Comparison of ENCODE assay signal across 15 cellular contexts in genomic region chr14:95359974-95360826, GRCh38. TPM values are rescaled to one million over a fixed set of nuclear protein-coding genes. Genes with fewer than 3 reads are reported as not detected.
DNase-seq lines count a peak whose midpoint lies in the region; ATAC-seq, FAIRE-seq and TF ChIP-seq lines count a peak whose summit lies in the region.
"Had no signal": no experiment of that assay in that cellular context is flagged by ENCODE, and none has a peak within 500 bp of the region (broad histone marks: within the 10 kb centered on the region; RNA-seq: fewer than 3 reads in every experiment).

No MANE protein-coding gene starts in this region.

- in situ Hi-C loops in GM12878 (cut with MboI), result no loop called here

- H2AFZ ChIP-seq in GM12878 (ENCODE audit: control insufficient read depth, low read depth, low read length), result peak overlapping the region; percentile 12; the same call in 1 of the 2 replicates
- H2AFZ ChIP-seq in hepatocyte, result no peak overlapping the region
- peak overlapping the region; percentile 24 for H2AFZ ChIP-seq in neuron (ENCODE audit: low read depth, low read length)

- H3K4me3 ChIP-seq in GM12878 (no peak overlapping the region), hepatocyte (no peak overlapping the region), neuron (ENCODE audit: low read length) (no peak overlapping the region)
- H3K4me3 ChIP-seq: upper lobe of left lung had no signal

- FAIRE-seq in GM12878 (lab: Jason Lieb, UNC), result no peak

- no peaks in the 10 kb centered on the region for H3K9me3 Mint-ChIP-seq in activated naive CD4-positive, alpha-beta T cell treated with anti-CD3 and anti-CD28 coated beads, Interleukin-2, amount 10 ng/mL, durations not matched to agents 7 days and 5 days
- H3K9me3 Mint-ChIP-seq in activated CD8-positive, alpha-beta memory T cell treated with anti-CD3 and anti-CD28 coated beads, Interleukin-2, amount 10 ng/mL, durations not matched to agents 7 days and 5 days (ENCODE audit: low read depth), result peaks cover 3% of the 10 kb centered on the region
- H3K9me3 Mint-ChIP-seq: T-cell had no signal

- no peak overlapping the region; the same call in 1 of the 2 replicates for H3K4me2 ChIP-seq in GM12878 (ENCODE audit: control insufficient read depth, insufficient read depth)
- peak overlapping the region; percentile 64 for H3K4me2 ChIP-seq in hepatocyte

- H3K79me2 ChIP-seq in GM12878 (ENCODE audit: control insufficient read depth, insufficient read depth, low read length) (no peaks in the 10 kb centered on the region), hepatocyte (no peaks in the 10 kb centered on the region)

- CTCF ChIA-PET in GM12878 (lab: Yijun Ruan, JAX), result interaction anchor here (0.5 to 2.5 kb wide), 14 partner anchors 20 to 1055 kb away, joined by 3 to 13 read pairs (median 4); no protein-coding TSS in a partner anchor
- CTCF ChIA-PET in activated naive CD4-positive, alpha-beta T cell treated with anti-CD3 and anti-CD28 coated beads, Interleukin-2, amount 10 ng/mL, durations not matched to agents 7 days and 5 days (lab: Charles Lee), result interaction anchor here (1.7 kb wide), 1 partner anchor 11 kb away, joined by 5 read pairs; no protein-coding TSS in a partner anchor
- CTCF ChIA-PET in activated CD8-positive, alpha-beta memory T cell treated with anti-CD3 and anti-CD28 coated beads, Interleukin-2, amount 10 ng/mL, durations not matched to agents 7 days and 5 days (lab: Charles Lee), result interaction anchor here (1.7 kb wide), 1 partner anchor 10 kb away, joined by 5 read pairs; no protein-coding TSS in a partner anchor

- no TSS peak for BruUV-seq in GM12878 (replicated peaks; lab: Mats Ljungman, UMichigan)

- SMC1A ChIA-PET in GM12878 (lab: Charles Lee; ENCODE audit: uncharacterized antibody, unreplicated experiment), result interaction anchor here (0.6 to 1.6 kb wide), 4 partner anchors 14 to 148 kb away, joined by 3 to 4 read pairs (median 4); no protein-coding TSS in a partner anchor

- no peak for TF ChIP-seq EP300 in GM12878 (IDR thresholded peaks at IDR 0.05; ENCODE audit: borderline replicate concordance in 1 of 2, control insufficient read depth in 1 of 2, low read depth in 2 of 2, low read length in 2 of 2)

- TF ChIP-seq CTCF in GM12878 (IDR thresholded peaks at IDR 0.05 in 2 of 3, conservative IDR thresholded peaks at IDR 0.05 in 1 of 3; ENCODE audit: control insufficient read depth in 2 of 3, extremely low read depth in 1 of 3, insufficient read depth in 1 of 3, low read depth in 3 of 3, low read length in 3 of 3), result peak in 1 of 3 experiments; percentile 20; a peak in 1 of 6 replicates
- TF ChIP-seq CTCF in hepatocyte (IDR thresholded peaks at IDR 0.05; ENCODE audit: poor library complexity), result no peak

- no peak for TF ChIP-seq POLR2A in GM12878 (IDR thresholded peaks at IDR 0.05; ENCODE audit: low read depth, low read length)

- 47% methylated on average over 45 of the region's 47 CpGs for WGBS in GM12878 (ENCODE audit: insufficient coverage, insufficient replicate concordance, low lambda C conversion rate, missing lambda C conversion rate)
- WGBS in hepatocyte (ENCODE audit: low lambda C conversion rate, missing lambda C conversion rate), result 34% methylated on average over 41 of the region's 47 CpGs

- H3K9ac ChIP-seq in GM12878 (ENCODE audit: control insufficient read depth, insufficient read depth, low read length), result no peak overlapping the region

- H3K4me1 Mint-ChIP-seq in activated naive CD4-positive, alpha-beta T cell treated with anti-CD3 and anti-CD28 coated beads, Interleukin-2, amount 10 ng/mL, durations not matched to agents 7 days and 5 days, result no peaks in the 10 kb centered on the region
- no peaks in the 10 kb centered on the region for H3K4me1 Mint-ChIP-seq in activated CD8-positive, alpha-beta memory T cell treated with anti-CD3 and anti-CD28 coated beads, Interleukin-2, amount 10 ng/mL, durations not matched to agents 7 days and 5 days
- H3K4me1 Mint-ChIP-seq: T-cell had no signal

- no peaks in the 10 kb centered on the region for H3K9me3 ChIP-seq in GM12878 (replicated peaks; ENCODE audit: control insufficient read depth, insufficient read depth, low read length)
- H3K9me3 ChIP-seq in hepatocyte (ENCODE audit: low read depth), result no peaks in the 10 kb centered on the region
- H3K9me3 ChIP-seq in neuron (ENCODE audit: low read length), result no peaks in the 10 kb centered on the region
- H3K9me3 ChIP-seq: upper lobe of left lung had no signal

- H3K27me3 ChIP-seq in GM12878 (replicated peaks in 1 of 2; ENCODE audit: control insufficient read depth in 2 of 2, insufficient read depth in 2 of 2, low read length in 1 of 2) (peaks cover 0 to 5% of the 10 kb centered on the region in 2 experiments; a peak in 3 of 4 replicates), hepatocyte (peaks cover 27% of the 10 kb centered on the region), neuron (ENCODE audit: insufficient read depth, low read length) (no peaks in the 10 kb centered on the region)

- POLR2A ChIA-PET in GM12878 (lab: Charles Lee), result no interaction called here

- H4K20me1 ChIP-seq in GM12878 (ENCODE audit: control insufficient read depth, insufficient read depth) (no peaks in the 10 kb centered on the region), hepatocyte (ENCODE audit: insufficient read depth, poor library complexity, severe bottlenecking) (no peaks in the 10 kb centered on the region)

- H3K27ac Mint-ChIP-seq in activated naive CD4-positive, alpha-beta T cell treated with anti-CD3 and anti-CD28 coated beads, Interleukin-2, amount 10 ng/mL, durations not matched to agents 7 days and 5 days, result no peak overlapping the region
- H3K27ac Mint-ChIP-seq in activated CD8-positive, alpha-beta memory T cell treated with anti-CD3 and anti-CD28 coated beads, Interleukin-2, amount 10 ng/mL, durations not matched to agents 7 days and 5 days, result no peak overlapping the region
- H3K27ac Mint-ChIP-seq: activated CD8-positive, alpha-beta T cell treated with anti-CD3 and anti-CD28 coated beads, Interleukin-2, amount 10 ng/mL, durations not matched to agents 7 days and 5 days; T-cell had no signal

- ATAC-seq in GM12878 (peak; percentile 80), HG03280 (IDR thresholded peaks at IDR 0.05; ENCODE audit: unreplicated experiment) (no peak)
- no peak for ATAC-seq in activated CD8-positive, alpha-beta memory T cell treated with anti-CD3 and anti-CD28 coated beads, Interleukin-2, amount 10 ng/mL, durations not matched to agents 7 days and 5 days
- ATAC-seq: activated CD8-positive, alpha-beta T cell treated with anti-CD3 and anti-CD28 coated beads, Interleukin-2, amount 10 ng/mL, durations not matched to agents 7 days and 5 days; T-cell had no signal

- H3K4me1 ChIP-seq in GM12878 (ENCODE audit: control insufficient read depth, insufficient read depth, low read length), result peaks cover 7% of the 10 kb centered on the region
- H3K4me1 ChIP-seq in hepatocyte (ENCODE audit: insufficient read depth), result peaks cover 8% of the 10 kb centered on the region
- peaks cover 10% of the 10 kb centered on the region for H3K4me1 ChIP-seq in neuron (ENCODE audit: insufficient read depth, low read length)

- DNase-seq in C1 segment of cervical spinal cord (lab: John Stamatoyannopoulos, UW) (peak in 12 of 14 donors; percentile 14 to 76 (median 64)), GM12878 (ENCODE audit: low read depth, low spot score) (no peak), hepatocyte (ENCODE audit: low spot score) (peak; percentile 46), cerebellar nuclear complex (lab: John Stamatoyannopoulos, UW) (no peak)
- no peak for DNase-seq in activated naive CD4-positive, alpha-beta T cell treated with anti-CD3 and anti-CD28 coated beads, Interleukin-2, amount 10 ng/mL, durations not matched to agents 7 days and 5 days
- DNase-seq in activated CD8-positive, alpha-beta memory T cell treated with anti-CD3 and anti-CD28 coated beads, Interleukin-2, amount 10 ng/mL, durations not matched to agents 7 days and 5 days, result no peak
- DNase-seq: activated CD8-positive, alpha-beta T cell treated with anti-CD3 and anti-CD28 coated beads, Interleukin-2, amount 10 ng/mL, durations not matched to agents 7 days and 5 days; NCI-H1105 treated with DMSO at 0.1 percent for 48 hours; NCI-H82; stimulated activated CD4-positive, alpha-beta T cell treated with anti-CD3 and anti-CD28 coated beads, Interleukin-2, amount 100 ng/mL, for 48 hours; T-cell had no signal

- H3K27ac ChIP-seq in GM12878 (ENCODE audit: control insufficient read depth, insufficient read depth) (no peak overlapping the region), hepatocyte (no peak overlapping the region)
- H3K27ac ChIP-seq: HL-60, upper lobe of left lung had no signal

- no peak overlapping the region for H3K4me3 Mint-ChIP-seq in activated naive CD4-positive, alpha-beta T cell treated with anti-CD3 and anti-CD28 coated beads, Interleukin-2, amount 10 ng/mL, durations not matched to agents 7 days and 5 days
- no peak overlapping the region for H3K4me3 Mint-ChIP-seq in activated CD8-positive, alpha-beta memory T cell treated with anti-CD3 and anti-CD28 coated beads, Interleukin-2, amount 10 ng/mL, durations not matched to agents 7 days and 5 days
- H3K4me3 Mint-ChIP-seq: activated CD8-positive, alpha-beta T cell treated with anti-CD3 and anti-CD28 coated beads, Interleukin-2, amount 10 ng/mL, durations not matched to agents 7 days and 5 days; T-cell had no signal

- H3K9me2 ChIP-seq in hepatocyte (replicated peaks; ENCODE audit: insufficient read depth), result no peaks in the 10 kb centered on the region

- H3K27me3 Mint-ChIP-seq in activated naive CD4-positive, alpha-beta T cell treated with anti-CD3 and anti-CD28 coated beads, Interleukin-2, amount 10 ng/mL, durations not matched to agents 7 days and 5 days, result peaks cover 48% of the 10 kb centered on the region
- peaks cover 61% of the 10 kb centered on the region for H3K27me3 Mint-ChIP-seq in activated CD8-positive, alpha-beta memory T cell treated with anti-CD3 and anti-CD28 coated beads, Interleukin-2, amount 10 ng/mL, durations not matched to agents 7 days and 5 days

- RAD21 ChIA-PET in GM12878 (lab: Charles Lee; ENCODE audit: unreplicated experiment), result interaction anchor here (1.4 to 1.5 kb wide), 2 partner anchors 32 to 41 kb away, joined by 5 to 7 read pairs; partner anchors contain the start of gene CLMN

- TF ChIP-seq RAD21 in GM12878 (IDR thresholded peaks at IDR 0.05; ENCODE audit: insufficient read depth, low read depth, low read length), result no peak

- H3K36me3 ChIP-seq in GM12878 (ENCODE audit: control insufficient read depth in 2 of 2, insufficient read depth in 2 of 2, low read length in 1 of 2) (no peaks in the 10 kb centered on the region), hepatocyte (replicated peaks; ENCODE audit: insufficient read depth, low read depth) (no peaks in the 10 kb centered on the region), neuron (ENCODE audit: insufficient read depth, low read length) (no peaks in the 10 kb centered on the region)
- H3K36me3 ChIP-seq: upper lobe of left lung had no signal

- intact Hi-C loops in GM12878 (cut with micrococcal nuclease; ENCODE audit: unreplicated experiment), result loop anchor here (2.0 to 5.0 kb wide), 2 partner anchors 33 to 153 kb away; no protein-coding TSS in a partner anchor

- H3K36me3 Mint-ChIP-seq in activated naive CD4-positive, alpha-beta T cell treated with anti-CD3 and anti-CD28 coated beads, Interleukin-2, amount 10 ng/mL, durations not matched to agents 7 days and 5 days, result no peaks in the 10 kb centered on the region
- no peaks in the 10 kb centered on the region for H3K36me3 Mint-ChIP-seq in activated CD8-positive, alpha-beta memory T cell treated with anti-CD3 and anti-CD28 coated beads, Interleukin-2, amount 10 ng/mL, durations not matched to agents 7 days and 5 days
- H3K36me3 Mint-ChIP-seq: T-cell had no signal

RNA-seq across cellular contexts. Expression of gene CLMN, which starts 40.5 kb away (rescaled TPM):
- 113 and 120 TPM in 2 replicates for total RNA-seq in GM12878 (2013; cell fraction: nucleolus; rRNA removed)
- total RNA-seq in GM12878 (2014; rRNA removed) (13.1 and 13.6 TPM in 2 replicates), GM12878 (2014; rRNA removed; fragmentation: Illumina TruSeq; extraction: Trizol) (19.9 and 20.3 TPM in 2 replicates), GM12878 (2021) (40.2 and 40.4 TPM in 2 replicates), hepatocyte (12.0 and 15.7 TPM in 2 replicates)
- polyA plus RNA-seq in GM12878 (2011; ENCODE audit: low read depth), result 7.5 TPM
- polyA plus RNA-seq in GM12878 (2011; rRNA removed) (10.2 and 12.1 TPM in 2 replicates), GM12878 (2014; fragmentation: Illumina TruSeq; extraction: Trizol) (21.0 and 24.3 TPM in 2 replicates), GM12878 (2014; fragmentation: Nextera tagmentation; extraction: Ambion mirVana) (10 to 100 TPM in 1 of 2 experiments, 1 to 10 TPM in 1; 7.8 to 13.1 TPM), GM12878 (2014; rRNA removed) (15.6 and 16.8 TPM in 2 replicates), GM12878 (2016; fragmentation: Nextera tagmentation; extraction: Ambion mirVana) (10 to 100 TPM; 26.1 to 49.3 TPM), hepatocyte (40.0 and 53.9 TPM in 2 replicates)
- 6.8 and 7.1 TPM in 2 replicates for polyA plus RNA-seq in GM12878 (2011; cell fraction: cytosol; rRNA removed)
- 28.8 and 37.1 TPM in 2 replicates for polyA plus RNA-seq in GM12878 (2011; cell fraction: nucleus; rRNA removed)
- 10.5 and 13.6 TPM in 2 replicates for polyA plus RNA-seq in GM12878 (2012)
- 8.2 and 11.1 TPM in 2 replicates for polyA minus RNA-seq in GM12878 (2011; rRNA and poly(A)+ RNA removed)
- 3.2 and 4.5 TPM in 2 replicates for polyA minus RNA-seq in GM12878 (2011; cell fraction: cytosol; rRNA and poly(A)+ RNA removed)
- 11.0 and 12.8 TPM in 2 replicates for polyA minus RNA-seq in GM12878 (2011; cell fraction: nucleus; rRNA and poly(A)+ RNA removed)
- total RNA-seq in activated CD8-positive, alpha-beta memory T cell treated with anti-CD3 and anti-CD28 coated beads, Interleukin-2, amount 10 ng/mL, durations not matched to agents 7 days and 5 days, result under 1 TPM; 0.42 to 0.91 TPM

Comparison
In these comparisons a context has a peak if more than half of its experiments do, and no peak if none do; other contexts are left out.
1. DNase-seq: peak in C1 segment of cervical spinal cord (12 of 14) and hepatocyte (single experiment); none in GM12878 (single experiment), cerebellar nuclear complex (0 of 2), activated naive CD4-positive, alpha-beta T cell treated with anti-CD3 and anti-CD28 coated beads, Interleukin-2, amount 10 ng/mL, durations not matched to agents 7 days and 5 days (single experiment) and activated CD8-positive, alpha-beta memory T cell treated with anti-CD3 and anti-CD28 coated beads, Interleukin-2, amount 10 ng/mL, durations not matched to agents 7 days and 5 days (single experiment).